8 cellular contexts compared by ENCODE assay signal in genomic region chr17:78497115-78497540, GRCh38.
DNase-seq lines count a peak whose midpoint lies in the region; ATAC-seq and TF ChIP-seq lines count a peak whose summit lies in the region.

No MANE protein-coding gene starts in this region.

- DNase-seq in AG08396 (ENCODE audit: low spot score) (peak; percentile 90), GM23338 (ENCODE audit: low spot score) (peak; percentile 91), NCI-H2227 treated with DMSO at 0.1 percent for 48 hours (lab: John Stamatoyannopoulos, UW) (peak; percentile 44), choroid plexus epithelial cell (ENCODE audit: low read depth) (peak; percentile 88)
- DNase-seq in stimulated activated CD4-positive, alpha-beta T cell treated with anti-CD3 and anti-CD28 coated beads, Interleukin-2, amount 100 ng/mL, for 24 hours: peak; percentile 54 to 60

- no peaks in the 10 kb centered on the region for H3K36me3 ChIP-seq in GM23338 (ENCODE audit: insufficient read depth)

- H3K27me3 Mint-ChIP-seq in GM23338 (ENCODE audit: insufficient read depth, low read depth, poor library complexity): peaks cover 15% of the 10 kb centered on the region

- no peaks in the 10 kb centered on the region; the same call in 2 of the 3 replicates for H3K9me3 Mint-ChIP-seq in GM23338

- H4K20me1 ChIP-seq in GM23338 (replicated peaks; ENCODE audit: insufficient read depth): no peaks in the 10 kb centered on the region

- ATAC-seq in GM23338 (peak; percentile 81), HG02571 (IDR thresholded peaks at IDR 0.05; ENCODE audit: unreplicated experiment) (no peak)

- H3K4me1 Mint-ChIP-seq in GM23338: peaks cover 9% of the 10 kb centered on the region

- H2AFZ ChIP-seq in GM23338: no peak overlapping the region

- no peaks in the 10 kb centered on the region for H3F3A ChIP-seq in GM23338 (replicated peaks; ENCODE audit: low read depth)

- no peaks in the 10 kb centered on the region for H3K27me3 ChIP-seq in GM23338 (ENCODE audit: insufficient read depth)
- no peaks in the 10 kb centered on the region for H3K27me3 ChIP-seq in layer of hippocampus (ENCODE audit: control insufficient read depth, insufficient read depth, low read length)

- no peak overlapping the region for H3K4me3 Mint-ChIP-seq in GM23338

- H3K4me2 ChIP-seq in GM23338: no peak overlapping the region

- no peak overlapping the region for H3K27ac Mint-ChIP-seq in GM23338

- no peak overlapping the region for H3K4me3 ChIP-seq in GM23338
- no peak overlapping the region for H3K4me3 ChIP-seq in WI38 (ENCODE audit: low read depth, low read length)
- no peak overlapping the region for H3K4me3 ChIP-seq in choroid plexus epithelial cell (ENCODE audit: low read depth, low read length)

- no peaks in the 10 kb centered on the region for H3K79me2 ChIP-seq in GM23338 (replicated peaks; ENCODE audit: insufficient read depth)

- TF ChIP-seq CTCF in GM23338 (conservative IDR thresholded peaks at IDR 0.05; ENCODE audit: low read depth in 2 of 2): peak; percentile 74 to 96
- peak; percentile 59 for TF ChIP-seq CTCF in WI38 (IDR thresholded peaks at IDR 0.05; ENCODE audit: low read depth, low read length)
- TF ChIP-seq CTCF in choroid plexus epithelial cell (conservative IDR thresholded peaks at IDR 0.05; ENCODE audit: low read depth, low read length): peak; percentile 89

- no peaks in the 10 kb centered on the region for H3K9me2 ChIP-seq in GM23338 (ENCODE audit: insufficient read depth)

- H3K4me1 ChIP-seq in GM23338 (ENCODE audit: insufficient read depth): peaks cover 9% of the 10 kb centered on the region

- H3K27ac ChIP-seq in GM23338 (ENCODE audit: low read depth) (no peak overlapping the region), layer of hippocampus (ENCODE audit: low read depth, low read length) (peak overlapping the region; percentile 78)

- H3K36me3 Mint-ChIP-seq in GM23338 (ENCODE audit: low read depth): no peaks in the 10 kb centered on the region

TF ChIP-seq in GM23338, 12 proteins besides CTCF, POLR2A, EP300 and RAD21:
- TF ChIP-seq NANOG (IDR thresholded peaks at IDR 0.05; ENCODE audit: borderline replicate concordance) (no peak), JUNB (IDR thresholded peaks at IDR 0.05; ENCODE audit: unreplicated experiment) (no peak), ZNF462 (CRISPR knock-in tag; IDR thresholded peaks at IDR 0.05) (no peak)
